ENCODE assay signal across 1 cellular context in the genomic region with DNA sequence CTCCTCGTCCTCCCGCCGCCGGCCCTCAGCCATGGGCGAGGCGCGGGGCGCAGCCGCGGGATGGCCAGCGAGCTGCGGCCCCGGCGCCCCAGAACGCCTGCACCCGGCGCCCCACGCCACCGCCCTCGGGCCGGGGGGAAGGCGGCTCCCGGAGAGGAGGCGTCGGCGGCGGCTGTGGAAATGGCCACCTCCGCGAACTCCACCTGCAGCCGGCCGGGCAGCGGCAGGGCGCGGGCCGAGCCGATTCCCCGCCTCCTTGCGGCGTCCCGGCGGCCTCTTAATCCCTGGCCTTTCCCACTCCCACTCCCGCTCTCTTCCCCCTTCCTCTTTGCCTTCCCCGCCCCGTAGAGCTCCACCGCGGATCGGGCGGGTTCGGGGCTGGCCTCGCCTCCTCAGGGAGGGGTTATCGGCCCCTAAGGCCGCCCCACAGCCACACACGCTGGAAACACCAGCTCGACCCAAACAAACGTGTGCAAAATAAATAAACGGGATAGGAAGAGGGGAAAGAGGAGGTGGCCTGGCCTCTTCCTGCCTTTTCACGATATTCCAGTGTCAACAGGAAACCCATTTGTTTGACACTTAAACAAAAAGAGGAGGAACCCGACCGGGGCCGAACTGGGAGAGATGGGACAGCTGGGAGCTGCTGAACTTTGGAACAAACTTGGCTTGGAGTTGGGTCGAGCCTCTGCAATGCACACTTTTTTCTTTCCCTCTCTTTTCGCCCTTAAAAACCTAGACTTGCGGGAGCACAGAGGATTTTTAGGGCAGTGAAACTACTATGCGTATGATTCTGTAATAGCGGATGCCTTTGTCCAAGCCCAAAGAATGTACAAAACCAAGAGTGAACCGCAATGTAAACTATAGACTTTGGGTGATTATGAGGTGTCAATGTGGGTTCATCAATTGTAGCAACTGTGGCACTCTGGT.
TF ChIP-seq lines count a peak whose summit lies in the region.

A gene with protein sequence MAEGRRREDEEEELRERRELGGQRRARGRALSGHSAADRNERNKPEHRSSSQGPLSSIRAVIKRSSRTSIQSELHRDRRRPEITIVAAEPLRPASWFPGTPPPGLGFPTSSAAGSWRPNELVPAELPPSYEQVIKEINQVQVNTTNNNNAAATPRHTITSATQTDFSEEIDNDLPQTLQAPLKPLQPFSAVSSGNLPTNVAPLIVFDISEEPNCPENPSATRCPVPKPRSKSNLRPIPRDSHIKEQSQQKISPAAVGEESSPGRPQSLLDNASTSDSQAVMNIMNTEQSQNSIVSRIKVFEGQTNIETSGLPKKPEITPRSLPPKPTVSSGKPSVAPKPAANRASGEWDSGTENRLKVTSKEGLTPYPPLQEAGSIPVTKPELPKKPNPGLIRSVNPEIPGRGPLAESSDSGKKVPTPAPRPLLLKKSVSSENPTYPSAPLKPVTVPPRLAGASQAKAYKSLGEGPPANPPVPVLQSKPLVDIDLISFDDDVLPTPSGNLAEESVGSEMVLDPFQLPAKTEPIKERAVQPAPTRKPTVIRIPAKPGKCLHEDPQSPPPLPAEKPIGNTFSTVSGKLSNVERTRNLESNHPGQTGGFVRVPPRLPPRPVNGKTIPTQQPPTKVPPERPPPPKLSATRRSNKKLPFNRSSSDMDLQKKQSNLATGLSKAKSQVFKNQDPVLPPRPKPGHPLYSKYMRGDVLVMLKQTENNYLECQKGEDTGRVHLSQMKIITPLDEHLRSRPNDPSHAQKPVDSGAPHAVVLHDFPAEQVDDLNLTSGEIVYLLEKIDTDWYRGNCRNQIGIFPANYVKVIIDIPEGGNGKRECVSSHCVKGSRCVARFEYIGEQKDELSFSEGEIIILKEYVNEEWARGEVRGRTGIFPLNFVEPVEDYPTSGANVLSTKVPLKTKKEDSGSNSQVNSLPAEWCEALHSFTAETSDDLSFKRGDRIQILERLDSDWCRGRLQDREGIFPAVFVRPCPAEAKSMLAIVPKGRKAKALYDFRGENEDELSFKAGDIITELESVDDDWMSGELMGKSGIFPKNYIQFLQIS (minus strand): TSS at position 286 of the 927 bp plus-strand sequence. CDS start 253 bp downstream, at position 33.

TF ChIP-seq in WTC11, 78 proteins besides CTCF, POLR2A, EP300 and RAD21 (continued from another document):
- TF ChIP-seq, protein P1, sequence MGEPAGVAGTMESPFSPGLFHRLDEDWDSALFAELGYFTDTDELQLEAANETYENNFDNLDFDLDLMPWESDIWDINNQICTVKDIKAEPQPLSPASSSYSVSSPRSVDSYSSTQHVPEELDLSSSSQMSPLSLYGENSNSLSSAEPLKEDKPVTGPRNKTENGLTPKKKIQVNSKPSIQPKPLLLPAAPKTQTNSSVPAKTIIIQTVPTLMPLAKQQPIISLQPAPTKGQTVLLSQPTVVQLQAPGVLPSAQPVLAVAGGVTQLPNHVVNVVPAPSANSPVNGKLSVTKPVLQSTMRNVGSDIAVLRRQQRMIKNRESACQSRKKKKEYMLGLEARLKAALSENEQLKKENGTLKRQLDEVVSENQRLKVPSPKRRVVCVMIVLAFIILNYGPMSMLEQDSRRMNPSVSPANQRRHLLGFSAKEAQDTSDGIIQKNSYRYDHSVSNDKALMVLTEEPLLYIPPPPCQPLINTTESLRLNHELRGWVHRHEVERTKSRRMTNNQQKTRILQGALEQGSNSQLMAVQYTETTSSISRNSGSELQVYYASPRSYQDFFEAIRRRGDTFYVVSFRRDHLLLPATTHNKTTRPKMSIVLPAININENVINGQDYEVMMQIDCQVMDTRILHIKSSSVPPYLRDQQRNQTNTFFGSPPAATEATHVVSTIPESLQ (CRISPR knock-in tag; IDR thresholded peaks at IDR 0.05) = no peak
- TF ChIP-seq AR (CRISPR knock-in tag; IDR thresholded peaks at IDR 0.05) (no peak), ZNF263 (CRISPR knock-in tag; IDR thresholded peaks at IDR 0.05; ENCODE audit: low read depth) (no peak), GTF2I (CRISPR knock-in tag; conservative IDR thresholded peaks at IDR 0.05) (no peak), TP53 (CRISPR knock-in tag; IDR thresholded peaks at IDR 0.05) (peak; percentile 47; the same call in 1 of the 2 replicates), CBFB (CRISPR knock-in tag; IDR thresholded peaks at IDR 0.05; ENCODE audit: low read depth) (no peak), PRDM15 (CRISPR knock-in tag; IDR thresholded peaks at IDR 0.05) (no peak), IRF2 (CRISPR knock-in tag; IDR thresholded peaks at IDR 0.05; ENCODE audit: borderline replicate concordance, low read depth) (no peak), ATF1 (CRISPR knock-in tag; IDR thresholded peaks at IDR 0.05) (no peak), ZNF232 (CRISPR knock-in tag; IDR thresholded peaks at IDR 0.05) (peak; percentile 55; the same call in 1 of the 2 replicates), ELF4 (CRISPR knock-in tag; IDR thresholded peaks at IDR 0.05; ENCODE audit: low read depth) (no peak), IRF1 (CRISPR knock-in tag; IDR thresholded peaks at IDR 0.05) (0 out of 2 replicates have a peak, but pooled peaks have one; percentile 8)
- TF ChIP-seq, protein P2, sequence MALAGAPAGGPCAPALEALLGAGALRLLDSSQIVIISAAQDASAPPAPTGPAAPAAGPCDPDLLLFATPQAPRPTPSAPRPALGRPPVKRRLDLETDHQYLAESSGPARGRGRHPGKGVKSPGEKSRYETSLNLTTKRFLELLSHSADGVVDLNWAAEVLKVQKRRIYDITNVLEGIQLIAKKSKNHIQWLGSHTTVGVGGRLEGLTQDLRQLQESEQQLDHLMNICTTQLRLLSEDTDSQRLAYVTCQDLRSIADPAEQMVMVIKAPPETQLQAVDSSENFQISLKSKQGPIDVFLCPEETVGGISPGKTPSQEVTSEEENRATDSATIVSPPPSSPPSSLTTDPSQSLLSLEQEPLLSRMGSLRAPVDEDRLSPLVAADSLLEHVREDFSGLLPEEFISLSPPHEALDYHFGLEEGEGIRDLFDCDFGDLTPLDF (CRISPR knock-in tag; IDR thresholded peaks at IDR 0.05) = no peak
- TF ChIP-seq, protein P3, sequence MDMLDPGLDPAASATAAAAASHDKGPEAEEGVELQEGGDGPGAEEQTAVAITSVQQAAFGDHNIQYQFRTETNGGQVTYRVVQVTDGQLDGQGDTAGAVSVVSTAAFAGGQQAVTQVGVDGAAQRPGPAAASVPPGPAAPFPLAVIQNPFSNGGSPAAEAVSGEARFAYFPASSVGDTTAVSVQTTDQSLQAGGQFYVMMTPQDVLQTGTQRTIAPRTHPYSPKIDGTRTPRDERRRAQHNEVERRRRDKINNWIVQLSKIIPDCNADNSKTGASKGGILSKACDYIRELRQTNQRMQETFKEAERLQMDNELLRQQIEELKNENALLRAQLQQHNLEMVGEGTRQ (CRISPR knock-in tag; IDR thresholded peaks at IDR 0.05) = no peak
